In genomic region chr6:37919417-37920157, GRCh38 we compare ENCODE assay signal across 1 cellular context.
A peak's percentile ranks its signal among the peaks of the same experiment; 100 is the strongest.
TF ChIP-seq lines count a peak whose summit lies in the region.

No MANE protein-coding gene starts in this region.

TF ChIP-seq in SK-N-SH, 30 proteins besides CTCF, POLR2A, EP300 and RAD21:
- TF ChIP-seq PBX3 (IDR thresholded peaks at IDR 0.05) (0 out of 2 replicates have a peak, but pooled peaks have one; percentile 7), REST (IDR thresholded peaks at IDR 0.05; ENCODE audit: low read depth, low read length) (no peak)
TF ChIP-seq in SK-N-SH: peak in this region for 1.
